Comparison of ENCODE assay signal across 17 cellular contexts in the genomic region with DNA sequence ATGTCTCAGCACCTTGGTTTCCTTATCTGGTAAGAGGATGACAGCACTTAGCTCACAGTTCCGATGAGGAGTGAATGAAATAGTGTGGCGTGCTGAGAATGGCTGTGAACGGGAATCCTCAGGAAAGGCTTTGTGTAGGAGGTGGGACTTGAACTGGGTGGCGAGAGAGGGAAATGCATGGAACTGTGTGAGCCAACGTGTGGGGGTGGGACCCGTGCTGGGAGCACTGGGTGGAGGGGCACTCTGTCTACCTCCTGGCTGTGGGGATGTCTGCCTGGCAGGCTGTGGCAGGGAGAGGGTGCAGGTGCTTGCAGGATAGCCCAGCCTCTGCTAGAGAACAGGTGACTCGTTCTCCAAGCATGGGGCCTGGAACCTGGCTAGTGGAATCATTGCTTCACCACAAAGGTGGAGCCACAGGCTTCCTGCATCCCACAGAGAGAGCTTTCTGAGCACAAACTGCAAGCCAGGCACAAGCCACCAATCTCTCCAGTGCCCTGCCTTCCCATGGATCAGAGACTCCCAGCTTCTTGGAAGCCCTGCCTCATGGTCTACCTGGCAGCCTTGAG.
DNase-seq lines count a peak whose midpoint lies in the region; ATAC-seq, FAIRE-seq and TF ChIP-seq lines count a peak whose summit lies in the region.
"Had no signal": no experiment of that assay in that cellular context is flagged by ENCODE, and none has a peak within 500 bp of the region (broad histone marks: within the 10 kb centered on the region; RNA-seq: fewer than 3 reads in every experiment).

No MANE protein-coding gene starts in this region.

- intact Hi-C loops in naive thymus-derived CD4-positive, alpha-beta T cell (cut with micrococcal nuclease), result no loop called here

- no peak overlapping the region for H3K4me3 Mint-ChIP-seq in naive thymus-derived CD4-positive, alpha-beta T cell

- H3K27me3 ChIP-seq in trophoblast cell (ENCODE audit: insufficient read depth, low read length), result no peaks in the 10 kb centered on the region
- H3K27me3 ChIP-seq in naive thymus-derived CD4-positive, alpha-beta T cell (ENCODE audit: control insufficient read depth in 2 of 2, insufficient read depth in 2 of 2, low read length in 2 of 2), result no peaks in the 10 kb centered on the region

- H3K9ac ChIP-seq in trophoblast cell (ENCODE audit: low read length), result no peak overlapping the region

- POLR2A ChIA-PET in HEK293 (lab: Yijun Ruan, JAX), result no interaction called here
- POLR2A ChIA-PET in naive thymus-derived CD4-positive, alpha-beta T cell (lab: Charles Lee), result no interaction called here

- H3K79me2 ChIP-seq in trophoblast cell (ENCODE audit: control insufficient read depth, insufficient read depth, low read length, poor library complexity), result no peaks in the 10 kb centered on the region

- H3K27me3 Mint-ChIP-seq in naive thymus-derived CD4-positive, alpha-beta T cell, result peaks cover 0 to 22% (median 8%) of the 10 kb centered on the region in 5 donors

- no peaks in the 10 kb centered on the region for H3K79me1 ChIP-seq in trophoblast cell (ENCODE audit: low read length)

- no peak overlapping the region for H3K4me3 ChIP-seq in HEK293 (ENCODE audit: low read depth, low read length)
- H3K4me3 ChIP-seq in trophoblast cell (ENCODE audit: low read depth, low read length), result no peak overlapping the region
- H3K4me3 ChIP-seq in naive thymus-derived CD4-positive, alpha-beta T cell (ENCODE audit: low read length), result no peak overlapping the region
- H3K4me3 ChIP-seq: SK-N-MC had no signal

- no peak overlapping the region for H4K91ac ChIP-seq in trophoblast cell (ENCODE audit: low read depth, low read length)

- no peak overlapping the region for H2AFZ ChIP-seq in trophoblast cell (ENCODE audit: insufficient read depth, low read length, poor library complexity)

- no peak overlapping the region for H3K14ac ChIP-seq in trophoblast cell (ENCODE audit: low read length)

- no peak for TF ChIP-seq CTCF in HEK293 (tag by site-specific recombination; IDR thresholded peaks at IDR 0.05)

- no peaks in the 10 kb centered on the region for H3K36me3 Mint-ChIP-seq in naive thymus-derived CD4-positive, alpha-beta T cell

- H3K9me3 Mint-ChIP-seq in naive thymus-derived CD4-positive, alpha-beta T cell, result peaks cover 0 to 1% (median 0%) of the 10 kb centered on the region in 11 donors

- H4K12ac ChIP-seq in trophoblast cell (ENCODE audit: low read depth, low read length), result no peak overlapping the region

- no peak overlapping the region for H2AK5ac ChIP-seq in trophoblast cell (ENCODE audit: low read length)

- no CpG with 5 or more reads among the region's 7 CpGs for WGBS in trophoblast cell (ENCODE audit: extremely low coverage, insufficient coverage, insufficient read length)

- H3K9me3 ChIP-seq in HEK293 (ENCODE audit: control insufficient read depth, insufficient read depth, low read depth, low read length) (no peaks in the 10 kb centered on the region), trophoblast cell (ENCODE audit: insufficient read depth, low read depth, low read length) (no peaks in the 10 kb centered on the region)
- H3K9me3 ChIP-seq in naive thymus-derived CD4-positive, alpha-beta T cell (ENCODE audit: control insufficient read depth in 2 of 3, low read length in 3 of 3), result no peaks in the 10 kb centered on the region
- H3K9me3 ChIP-seq: Caco-2 had no signal

- DNase-seq in RCC 7860 (ENCODE audit: low spot score) (peak; percentile 6), glomerular visceral epithelial cell (ENCODE audit: extremely low spot score) (peak; percentile 69), trophoblast cell (peak; percentile 40 to 48), NCI-H1105 (lab: John Stamatoyannopoulos, UW) (no peak), HUDEP-2 (lab: John Stamatoyannopoulos, UW; ENCODE audit: unreplicated experiment in 76 of 76) (no peak)
- no peak for DNase-seq in naive thymus-derived CD4-positive, alpha-beta T cell
- DNase-seq: AML-193, Caco-2, DMS53, NCI-H1417 treated with DMSO at 0.1 percent for 48 hours, NCI-H2081, NCI-H345, NCI-H526 treated with DMSO at 0.1 percent for 48 hours, PC-3 had no signal

- H3K27ac ChIP-seq in HEK293 (ENCODE audit: extremely low read depth, low read depth, low read length) (no peak overlapping the region), trophoblast cell (ENCODE audit: low read depth, low read length) (no peak overlapping the region)
- H3K27ac ChIP-seq in naive thymus-derived CD4-positive, alpha-beta T cell (ENCODE audit: low read depth, low read length), result no peak overlapping the region
- H3K27ac ChIP-seq: SK-N-MC had no signal

- no peak overlapping the region for H3K4me2 ChIP-seq in trophoblast cell (ENCODE audit: low read length)

- H2BK12ac ChIP-seq in trophoblast cell (ENCODE audit: low read length), result no peak overlapping the region

- no peak overlapping the region for H2BK5ac ChIP-seq in trophoblast cell (ENCODE audit: low read depth, low read length, poor library complexity)

- H3K27ac Mint-ChIP-seq in naive thymus-derived CD4-positive, alpha-beta T cell, result peak overlapping the region in 1 of 9 donors; percentile 50

- no peak overlapping the region for H3K18ac ChIP-seq in trophoblast cell (ENCODE audit: low read length)

- H3K23ac ChIP-seq in trophoblast cell (ENCODE audit: low read length), result no peak overlapping the region

- H3K4me1 Mint-ChIP-seq in naive thymus-derived CD4-positive, alpha-beta T cell, result peaks cover 0 to 7% (median 0%) of the 10 kb centered on the region in 7 donors

- no peak for FAIRE-seq in RCC 7860 (lab: Jason Lieb, UNC)

- H3K36me3 ChIP-seq in HEK293 (ENCODE audit: control insufficient read depth in 2 of 2, insufficient read depth in 1 of 2, low read length in 2 of 2), result no peaks in the 10 kb centered on the region
- no peaks in the 10 kb centered on the region for H3K36me3 ChIP-seq in trophoblast cell (ENCODE audit: control insufficient read depth in 1 of 2, insufficient read depth in 2 of 2, low read length in 2 of 2)
- no peaks in the 10 kb centered on the region for H3K36me3 ChIP-seq in naive thymus-derived CD4-positive, alpha-beta T cell (ENCODE audit: control insufficient read depth in 2 of 3, insufficient read depth in 3 of 3, low read length in 3 of 3)

- ATAC-seq in naive thymus-derived CD4-positive, alpha-beta T cell, result no peak
- ATAC-seq: PC-3, Right ventricle myocardium inferior had no signal

- H2BK120ac ChIP-seq in trophoblast cell (ENCODE audit: insufficient read depth, low read length, poor library complexity), result no peak overlapping the region

- no peak overlapping the region for H3K4ac ChIP-seq in trophoblast cell (ENCODE audit: low read depth, low read length)

- H3K4me1 ChIP-seq in HEK293 (ENCODE audit: control insufficient read depth, insufficient read depth, low read length), result no peaks in the 10 kb centered on the region
- H3K4me1 ChIP-seq in trophoblast cell (ENCODE audit: control insufficient read depth in 1 of 2, insufficient read depth in 2 of 2, low read length in 2 of 2), result peaks cover 0 to 2% of the 10 kb centered on the region in 2 experiments
- no peaks in the 10 kb centered on the region for H3K4me1 ChIP-seq in naive thymus-derived CD4-positive, alpha-beta T cell (ENCODE audit: control insufficient read depth in 2 of 2, insufficient read depth in 2 of 2, low read length in 2 of 2)
- H3K4me1 ChIP-seq: Caco-2 had no signal

- CTCF ChIA-PET in HEK293 (lab: Yijun Ruan, JAX), result interaction anchor here (0.7 kb wide), 1 partner anchor 1413 kb away, joined by 3 read pairs; no protein-coding TSS in a partner anchor
- CTCF ChIA-PET in naive thymus-derived CD4-positive, alpha-beta T cell (lab: Charles Lee), result no interaction called here

- H4K8ac ChIP-seq in trophoblast cell (ENCODE audit: low read depth, low read length), result no peak overlapping the region

TF ChIP-seq in HEK293, 187 proteins besides CTCF, POLR2A, EP300 and RAD21:
- TF ChIP-seq ZNF596 (tag by site-specific recombination; IDR thresholded peaks at IDR 0.05), result no peak
- peak; percentile 46; the same call in 1 of the 2 replicates for TF ChIP-seq EGR2 (tag by site-specific recombination; IDR thresholded peaks at IDR 0.05; ENCODE audit: low read depth)
TF ChIP-seq in HEK293: peak in this region for 1.

Comparison
In these comparisons a context has a peak if more than half of its experiments do, and no peak if none do; other contexts are left out.
1. DNase-seq: peak in RCC 7860 (single experiment), glomerular visceral epithelial cell (single experiment) and trophoblast cell (2 of 2); none in NCI-H1105 (single experiment), naive thymus-derived CD4-positive, alpha-beta T cell (0 of 9) and HUDEP-2 (0 of 76).